Comparison of ENCODE assay signal across 17 cellular contexts in genomic region chr3:71903141-71903540, GRCh38.
"Had no signal": no experiment of that assay in that cellular context is flagged by ENCODE, and none has a peak within 500 bp of the region (broad histone marks: within the 10 kb centered on the region; RNA-seq: fewer than 3 reads in every experiment).

No MANE protein-coding gene starts in this region.

- H3K27ac ChIP-seq: heart right ventricle, ovary, testis, upper lobe of left lung had no signal

- H3K36me3 Mint-ChIP-seq: activated naive CD8-positive, alpha-beta T cell; brain; naive thymus-derived CD4-positive, alpha-beta T cell had no signal

- DNase-seq: activated CD4-positive, alpha-beta T cell treated with anti-CD3 and anti-CD28 coated beads, Interleukin-2, amount 10 ng/mL, durations not matched to agents 7 days and 5 days; activated CD8-positive, alpha-beta memory T cell treated with anti-CD3 and anti-CD28 coated beads, Interleukin-2, amount 50 U/mL, for 48 hours; activated gamma-delta T cell treated with Interleukin-2 at 50 U/mL for 16 hours; cerebellar nuclear complex; effector memory CD8-positive, alpha-beta T cell; heart right ventricle; left cardiac atrium; mucosa of descending colon; naive thymus-derived CD4-positive, alpha-beta T cell; ovary; stimulated activated CD4-positive, alpha-beta T cell treated with anti-CD3 and anti-CD28 coated beads, Interleukin-12 subunit alpha, Interleukin-12 subunit beta, amount 100 ng/mL, for 4 hours; stimulated activated CD4-positive, alpha-beta T cell treated with anti-CD3 and anti-CD28 coated beads, Interleukin-2, amount 100 ng/mL, for 24 hours; stomach; testis; upper lobe of left lung had no signal

- ATAC-seq: effector memory CD8-positive, alpha-beta T cell; mucosa of descending colon; naive thymus-derived CD4-positive, alpha-beta T cell had no signal

- H3K4me3 Mint-ChIP-seq: activated CD4-positive, alpha-beta T cell treated with anti-CD3 and anti-CD28 coated beads, Interleukin-2, amount 10 ng/mL, durations not matched to agents 7 days and 5 days; activated naive CD8-positive, alpha-beta T cell; brain; effector memory CD8-positive, alpha-beta T cell; naive thymus-derived CD4-positive, alpha-beta T cell had no signal

- H3K9me3 Mint-ChIP-seq: activated CD4-positive, alpha-beta T cell treated with anti-CD3 and anti-CD28 coated beads, Interleukin-2, amount 10 ng/mL, durations not matched to agents 7 days and 5 days; effector memory CD8-positive, alpha-beta T cell had no signal

- H3K27ac Mint-ChIP-seq: activated CD4-positive, alpha-beta T cell treated with anti-CD3 and anti-CD28 coated beads, Interleukin-2, amount 10 ng/mL, durations not matched to agents 7 days and 5 days; activated naive CD8-positive, alpha-beta T cell; brain; effector memory CD8-positive, alpha-beta T cell; naive thymus-derived CD4-positive, alpha-beta T cell had no signal
